14 cellular contexts compared by ENCODE assay signal in genomic region chr7:35761882-35762720, GRCh38. TPM values are rescaled to one million over a fixed set of nuclear protein-coding genes. Genes with fewer than 3 reads are reported as not detected.
DNase-seq lines count a peak whose midpoint lies in the region; ATAC-seq and TF ChIP-seq lines count a peak whose summit lies in the region.
"Had no signal": no experiment of that assay in that cellular context is flagged by ENCODE, and none has a peak within 500 bp of the region (broad histone marks: within the 10 kb centered on the region; RNA-seq: fewer than 3 reads in every experiment).

No MANE protein-coding gene starts in this region.

- H3K27me3 ChIP-seq in brain microvascular endothelial cell (replicated peaks): no peaks in the 10 kb centered on the region
- no peaks in the 10 kb centered on the region for H3K27me3 ChIP-seq in upper lobe of right lung

- H3K4me3 ChIP-seq in brain microvascular endothelial cell (ENCODE audit: low read depth, low read length) (no peak overlapping the region), upper lobe of right lung (no peak overlapping the region)

- in situ Hi-C loops in brain microvascular endothelial cell (cut with HindIII; ENCODE audit: low pct_ligation_motif_present, low sequenced_read_pairs) (no loop called here), ACHN (cut with HindIII; ENCODE audit: low pct_ligation_motif_present, low pct_unique_long_range_greater_than_20kb, low sequenced_read_pairs) (no loop called here)

- TF ChIP-seq CTCF in brain microvascular endothelial cell (IDR thresholded peaks at IDR 0.05; ENCODE audit: low read depth, low read length, missing control alignments): no peak
- no peak for TF ChIP-seq CTCF in upper lobe of right lung (IDR thresholded peaks at IDR 0.05)

- no peaks in the 10 kb centered on the region for H3K9me3 ChIP-seq in upper lobe of right lung

- peaks cover 8% of the 10 kb centered on the region for H3K4me1 ChIP-seq in upper lobe of right lung

- H3K27ac ChIP-seq in brain microvascular endothelial cell (peak overlapping the region; percentile 50), upper lobe of right lung (peak overlapping the region; percentile 12)

- peak; percentile 56 for ATAC-seq in Right ventricle myocardium superior (ENCODE audit: poor library complexity)
- ATAC-seq in upper lobe of right lung: no peak
- no peak for ATAC-seq in HG03095 (IDR thresholded peaks at IDR 0.05; ENCODE audit: unreplicated experiment)

- H3K36me3 ChIP-seq in brain microvascular endothelial cell (replicated peaks): no peaks in the 10 kb centered on the region
- no peaks in the 10 kb centered on the region for H3K36me3 ChIP-seq in upper lobe of right lung

- DNase-seq in Right ventricle myocardium superior (no peak), cardiac septum (ENCODE audit: low spot score) (no peak), brain microvascular endothelial cell (peak; percentile 32), iris pigment epithelial cell (ENCODE audit: low read depth) (peak; percentile 73), upper lobe of right lung (no peak), mucosa of gallbladder (ENCODE audit: low spot score) (no peak), ACHN (no peak)
- DNase-seq: activated CD4-positive, alpha-beta T cell treated with anti-CD3 and anti-CD28 coated beads, Interleukin-2, amount 50 U/mL, for 48 hours; activated effector memory CD4-positive, alpha-beta T cell treated with anti-CD3 and anti-CD28 coated beads, Interleukin-2, amount 50 U/mL, for 16 hours; immature natural killer cell; naive B cell; NCI-H2171; T-helper 2 cell had no signal

- intact Hi-C loops in Right ventricle myocardium superior (cut with DNase I) (no loop called here), cardiac septum (cut with DNase I) (no loop called here), upper lobe of right lung (cut with DNase I) (no loop called here)

RNA-seq across cellular contexts. Expression of gene SEPTIN7, which starts 38.8 kb away (rescaled TPM):
- total RNA-seq in Right ventricle myocardium superior (167 TPM), cardiac septum (232 TPM), upper lobe of right lung (202 TPM), mucosa of gallbladder (211 TPM)

Comparison
In these comparisons a context has a peak if more than half of its experiments do, and no peak if none do; other contexts are left out.
1. DNase-seq: peak in brain microvascular endothelial cell (single experiment) and iris pigment epithelial cell (single experiment); none in Right ventricle myocardium superior (single experiment), cardiac septum (single experiment), upper lobe of right lung (single experiment), mucosa of gallbladder (single experiment) and ACHN (single experiment).